Comparison of ENCODE assay signal across 9 cellular contexts in genomic region chr4:107035711-107036601, GRCh38. TPM values are rescaled to one million over a fixed set of nuclear protein-coding genes. Genes with fewer than 3 reads are reported as not detected.
DNase-seq lines count a peak whose midpoint lies in the region; ATAC-seq, FAIRE-seq and TF ChIP-seq lines count a peak whose summit lies in the region.
"Had no signal": no experiment of that assay in that cellular context is flagged by ENCODE, and none has a peak within 500 bp of the region (broad histone marks: within the 10 kb centered on the region; RNA-seq: fewer than 3 reads in every experiment).

Gene DKK2 (minus strand): TSS chr4:107036313. CDS start chr4:107035591, 722 bp downstream.

- H2AK5ac ChIP-seq in IMR-90 (ENCODE audit: low read depth, low read length) = no peak within 1 kb of the TSS

- CTCF ChIA-PET in IMR-90 (lab: Yijun Ruan, JAX) = interaction anchor here (0.6 to 1.5 kb wide), 3 partner anchors 17 to 743 kb away, joined by 3 to 4 read pairs (median 3); no protein-coding TSS in a partner anchor

- H2AK9ac ChIP-seq in IMR-90 (replicated peaks; ENCODE audit: low read depth, low read length, poor library complexity) = no peak within 1 kb of the TSS

- no peak within 1 kb of the TSS for H3K18ac ChIP-seq in IMR-90 (ENCODE audit: low read depth, low read length)

- intact Hi-C loops in IMR-90 (cut with micrococcal nuclease) = loop anchor here (5.0 kb wide), 2 partner anchors 146 to 631 kb away; no protein-coding TSS in a partner anchor

- FAIRE-seq in small intestine (lab: Jason Lieb, UNC) = no peak

- peak within 1 kb of the TSS; percentile 53 for H2AFZ ChIP-seq in IMR-90 (replicated peaks; ENCODE audit: low read length, poor library complexity)

- H4K91ac ChIP-seq in IMR-90 (ENCODE audit: insufficient read depth, low read depth, low read length) = no peak within 1 kb of the TSS

- H2BK20ac ChIP-seq in IMR-90 (ENCODE audit: low read depth, low read length) = no peak within 1 kb of the TSS

- peak within 1 kb of the TSS; percentile 62 for H3K4me2 ChIP-seq in IMR-90 (ENCODE audit: low read depth, low read length)

- 2% methylated on average over 9 of the region's 45 CpGs; no CpG with 5 or more reads in 1 of the 2 experiments for WGBS in IMR-90 (ENCODE audit: extremely low coverage in 2 of 2, insufficient read length in 1 of 2), 2 experiments
- WGBS in small intestine, 3 donors = 2 to 3% (median 2%) methylated on average over 45 of the region's 45 CpGs

- H4K5ac ChIP-seq in IMR-90 (ENCODE audit: low read depth, low read length) = no peak within 1 kb of the TSS

- no peak for TF ChIP-seq POLR2A in IMR-90 (IDR thresholded peaks at IDR 0.05; ENCODE audit: low read depth, low read length)

- H3K27ac ChIP-seq in IMR-90 (ENCODE audit: insufficient read depth, low read length) (no peak within 1 kb of the TSS), iPS-20b (ENCODE audit: low read length) (no peak within 1 kb of the TSS), small intestine (ENCODE audit: low read depth in 1 of 2, low read length in 1 of 2) (no peak within 1 kb of the TSS)

- DNase-seq in Daoy (ENCODE audit: low read depth) (peak; percentile 20), IMR-90 (peak; percentile 28), adipocyte (ENCODE audit: low read depth) (peak; percentile 72), small intestine (peak; percentile 1), pons (ENCODE audit: low spot score) (no peak), HUDEP-2 (lab: John Stamatoyannopoulos, UW; ENCODE audit: unreplicated experiment in 76 of 76) (no peak)

- H3K4me3 ChIP-seq in IMR-90 (ENCODE audit: insufficient read depth, low read depth, low read length) (peak within 1 kb of the TSS; percentile 8), adipocyte (ENCODE audit: low read length) (peak within 1 kb of the TSS; percentile 82), iPS-20b (ENCODE audit: low read length) (peak within 1 kb of the TSS; percentile 77), small intestine (ENCODE audit: low read depth in 1 of 2, low read length in 2 of 2) (peak within 1 kb of the TSS in 1 of 2 donors; percentile 13)

- in situ Hi-C loops in IMR-90 (cut with MboI; ENCODE audit: low sequenced_read_pairs) = loop anchor here (25.0 kb wide), 1 partner anchor 626 kb away; no protein-coding TSS in a partner anchor

- no peak within 1 kb of the TSS for H3K4ac ChIP-seq in IMR-90 (ENCODE audit: low read depth, low read length)

- H3K79me1 ChIP-seq in IMR-90 (ENCODE audit: low read depth in 1 of 2, low read length in 2 of 2) = no peaks in the 10 kb centered on the region

- no TSS peak for BruUV-seq in IMR-90 (replicated peaks; lab: Mats Ljungman, UMichigan)

- H3K9ac ChIP-seq in IMR-90 (ENCODE audit: low read depth, low read length) (no peak within 1 kb of the TSS), adipocyte (ENCODE audit: low read length) (no peak within 1 kb of the TSS), iPS-20b (ENCODE audit: low read depth, low read length) (no peak within 1 kb of the TSS)

- H3K23ac ChIP-seq in IMR-90 (ENCODE audit: low read depth, low read length) = no peak within 1 kb of the TSS

- no peak within 1 kb of the TSS for H3K14ac ChIP-seq in IMR-90 (replicated peaks; ENCODE audit: low read depth, low read length)

- H2BK15ac ChIP-seq in IMR-90 (ENCODE audit: low read depth, low read length) = no peak within 1 kb of the TSS

- no peak within 1 kb of the TSS for H4K8ac ChIP-seq in IMR-90 (ENCODE audit: low read depth in 2 of 2, low read length in 2 of 2)

- POLR2A ChIA-PET in IMR-90 (lab: Charles Lee; ENCODE audit: unreplicated experiment) = no interaction called here

- dilution Hi-C loops in IMR-90 (cut with HindIII; ENCODE audit: low sequenced_read_pairs, unreplicated experiment) = no loop called here

- no peak within 1 kb of the TSS for H2BK5ac ChIP-seq in IMR-90 (ENCODE audit: low read depth, low read length, poor library complexity, severe bottlenecking)

- H2BK120ac ChIP-seq in IMR-90 (ENCODE audit: low read depth, low read length) = no peak within 1 kb of the TSS

- no peak for TF ChIP-seq RAD21 in IMR-90 (IDR thresholded peaks at IDR 0.05; ENCODE audit: low read length)

- H3K4me1 ChIP-seq in IMR-90 (ENCODE audit: control insufficient read depth, insufficient read depth, low read length) (no peaks in the 10 kb centered on the region), adipocyte (ENCODE audit: control insufficient read depth, insufficient read depth, low read length) (peaks cover 32% of the 10 kb centered on the region), iPS-20b (ENCODE audit: insufficient read depth, low read length) (peaks cover 7% of the 10 kb centered on the region), small intestine (ENCODE audit: control insufficient read depth in 2 of 2, insufficient read depth in 1 of 2, low read depth in 1 of 2, low read length in 1 of 2) (no peaks in the 10 kb centered on the region)

- no peaks in the 10 kb centered on the region for H3K9me3 ChIP-seq in IMR-90 (ENCODE audit: control insufficient read depth, insufficient read depth, low read length)
- no peaks in the 10 kb centered on the region for H3K9me3 ChIP-seq in adipocyte (ENCODE audit: control insufficient read depth, low read length)
- no peaks in the 10 kb centered on the region for H3K9me3 ChIP-seq in iPS-20b (ENCODE audit: insufficient read depth, low read depth, low read length)
- H3K9me3 ChIP-seq in small intestine (ENCODE audit: control insufficient read depth, low read depth) = no peaks in the 10 kb centered on the region

- TF ChIP-seq CTCF in IMR-90 (conservative IDR thresholded peaks at IDR 0.05; ENCODE audit: low read depth, low read length) = no peak

- H3K56ac ChIP-seq in IMR-90 (ENCODE audit: extremely low read depth, insufficient read depth, low read length) = no peak within 1 kb of the TSS

- H3K27me3 ChIP-seq in IMR-90 (ENCODE audit: control insufficient read depth, insufficient read depth, low read length) = peaks cover 37% of the 10 kb centered on the region
- H3K27me3 ChIP-seq in adipocyte (replicated peaks; ENCODE audit: control insufficient read depth, insufficient read depth, low read length) = peaks cover 58% of the 10 kb centered on the region
- H3K27me3 ChIP-seq in iPS-20b (ENCODE audit: insufficient read depth, low read length) = peaks cover 67% of the 10 kb centered on the region
- H3K27me3 ChIP-seq in small intestine (ENCODE audit: control insufficient read depth in 2 of 2, insufficient read depth in 2 of 2, low read length in 2 of 2) = peaks cover 4 to 26% of the 10 kb centered on the region in 2 donors

- no peaks in the 10 kb centered on the region for H4K20me1 ChIP-seq in IMR-90 (ENCODE audit: insufficient read depth, low read length)

- no peaks in the 10 kb centered on the region for H3K9me1 ChIP-seq in IMR-90 (ENCODE audit: insufficient read depth, low read length)

- ATAC-seq in IMR-90 (ENCODE audit: low read depth) (peak; percentile 74), GM21526 (IDR thresholded peaks at IDR 0.05; ENCODE audit: low FRiP score, unreplicated experiment) (no peak)
- ATAC-seq: left colon had no signal

- H3K36me3 ChIP-seq in IMR-90 (ENCODE audit: control insufficient read depth, insufficient read depth, low read length) = no peaks in the 10 kb centered on the region
- H3K36me3 ChIP-seq in adipocyte (ENCODE audit: control insufficient read depth, insufficient read depth, low read length, severe bottlenecking) = no peaks in the 10 kb centered on the region
- no peaks in the 10 kb centered on the region for H3K36me3 ChIP-seq in iPS-20b (ENCODE audit: insufficient read depth, low read depth, low read length)
- H3K36me3 ChIP-seq in small intestine (ENCODE audit: control insufficient read depth in 2 of 2, insufficient read depth in 2 of 2, low read length in 2 of 2) = no peaks in the 10 kb centered on the region

TF ChIP-seq in IMR-90, 13 proteins besides CTCF, POLR2A, EP300 and RAD21:
- TF ChIP-seq MXI1 (IDR thresholded peaks at IDR 0.05; ENCODE audit: borderline replicate concordance, low read depth, low read length) (no peak), BHLHE40 (IDR thresholded peaks at IDR 0.05; ENCODE audit: low read depth, low read length) (no peak), MAFK (IDR thresholded peaks at IDR 0.05; ENCODE audit: low read depth, low read length) (no peak), CHD1 (IDR thresholded peaks at IDR 0.05; ENCODE audit: low read depth, low read length) (no peak), NFE2L2 (IDR thresholded peaks at IDR 0.05; ENCODE audit: low read depth, low read length) (no peak), SMC3 (IDR thresholded peaks at IDR 0.05; ENCODE audit: low read depth, low read length) (no peak), RFX5 (IDR thresholded peaks at IDR 0.05; ENCODE audit: low read depth, low read length) (no peak), FOS (IDR thresholded peaks at IDR 0.05; ENCODE audit: low read depth, low read length) (no peak), RCOR1 (IDR thresholded peaks at IDR 0.05; ENCODE audit: insufficient replicate concordance, low read length) (no peak)
- TF ChIP-seq, protein P1, sequence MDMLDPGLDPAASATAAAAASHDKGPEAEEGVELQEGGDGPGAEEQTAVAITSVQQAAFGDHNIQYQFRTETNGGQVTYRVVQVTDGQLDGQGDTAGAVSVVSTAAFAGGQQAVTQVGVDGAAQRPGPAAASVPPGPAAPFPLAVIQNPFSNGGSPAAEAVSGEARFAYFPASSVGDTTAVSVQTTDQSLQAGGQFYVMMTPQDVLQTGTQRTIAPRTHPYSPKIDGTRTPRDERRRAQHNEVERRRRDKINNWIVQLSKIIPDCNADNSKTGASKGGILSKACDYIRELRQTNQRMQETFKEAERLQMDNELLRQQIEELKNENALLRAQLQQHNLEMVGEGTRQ (IDR thresholded peaks at IDR 0.05; ENCODE audit: low read depth, low read length) = no peak

RNA-seq across cellular contexts. Expression of gene DKK2, which starts in this region (rescaled TPM):
- 2.7 and 5.5 TPM in 2 replicates for total RNA-seq in Daoy (2014; rRNA removed; shearing (Covaris generic))
- total RNA-seq in IMR-90 (2012; rRNA removed) = 0.72 and 0.83 TPM in 2 replicates
- 0.17 and 0.39 TPM in 2 replicates for polyA plus RNA-seq in IMR-90 (2012; rRNA removed)
- polyA plus RNA-seq in IMR-90 (2012; cell fraction: cytosol; rRNA removed) = 0.13 TPM in 1 of 2 replicates, not detected in the other
- 0.22 TPM in 1 of 2 replicates, not detected in the other for polyA plus RNA-seq in IMR-90 (2012; cell fraction: nucleus; rRNA removed; ENCODE audit: low replicate concordance)
- polyA plus RNA-seq in small intestine = under 1 TPM in 1 of 3 donors, not detected in 2; 0.37 TPM

Comparison
In these comparisons a context has a peak if more than half of its experiments do, and no peak if none do; other contexts are left out.
1. Peak in DNase-seq, ATAC-seq, H3K4me3 ChIP-seq and H3K4me2 ChIP-seq in IMR-90; RNA of the gene not detected or under 1 TPM.
2. Peak in DNase-seq in small intestine; RNA of the gene not detected or under 1 TPM.
3. DNase-seq: peak in Daoy (single experiment) and adipocyte (single experiment); none in pons (single experiment) and HUDEP-2 (0 of 76).